ENCODE assay signal across 1 cellular context in the genomic region with DNA sequence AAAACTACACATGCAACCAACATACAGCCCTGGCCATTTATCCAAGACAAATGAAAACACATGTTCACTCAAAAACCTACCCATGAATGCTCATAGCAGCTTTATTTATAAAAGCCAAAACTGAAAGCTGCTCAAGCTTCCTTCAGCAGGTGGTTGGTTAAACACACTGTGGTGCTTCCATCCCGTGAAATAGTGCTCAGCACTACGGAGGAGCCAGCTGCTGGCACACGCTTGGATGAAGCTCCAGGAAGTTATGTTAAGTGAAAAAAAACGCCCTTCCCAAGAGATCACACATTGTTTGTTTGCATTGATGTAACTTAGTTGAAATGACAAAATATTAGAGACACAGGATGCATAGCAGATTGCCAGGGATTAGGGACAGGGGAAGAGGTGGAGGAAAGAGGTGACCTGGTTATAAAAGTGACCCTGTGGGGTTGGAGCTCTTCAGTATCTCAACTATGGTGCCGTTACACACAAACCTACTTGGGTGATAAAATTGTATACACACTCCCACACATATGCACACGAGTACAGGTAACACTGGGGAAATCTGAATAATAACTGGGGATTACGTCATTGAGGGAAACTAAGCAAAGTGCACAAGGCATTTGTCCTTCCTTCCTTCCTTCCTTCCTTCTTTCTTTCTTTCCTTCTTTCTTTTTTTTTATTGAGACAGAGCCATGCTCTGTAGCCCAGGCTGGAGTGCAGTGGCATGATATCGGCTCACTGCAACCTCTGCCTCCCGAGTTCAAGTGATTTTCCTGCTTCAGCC.
TF ChIP-seq lines count a peak whose summit lies in the region.

No MANE protein-coding gene starts in this region.

TF ChIP-seq in K562, 482 proteins besides CTCF, POLR2A, EP300 and RAD21:
- TF ChIP-seq POU5F1 (IDR thresholded peaks at IDR 0.05; ENCODE audit: borderline replicate concordance, low read depth, low read length, partially characterized antibody) = no peak
- TF ChIP-seq, protein P1, sequence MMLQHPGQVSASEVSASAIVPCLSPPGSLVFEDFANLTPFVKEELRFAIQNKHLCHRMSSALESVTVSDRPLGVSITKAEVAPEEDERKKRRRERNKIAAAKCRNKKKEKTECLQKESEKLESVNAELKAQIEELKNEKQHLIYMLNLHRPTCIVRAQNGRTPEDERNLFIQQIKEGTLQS (IDR thresholded peaks at IDR 0.05) = 0 out of 2 replicates have a peak, but pooled peaks have one; percentile 17
- TF ChIP-seq, protein P1 (CRISPR knock-in tag; conservative IDR thresholded peaks at IDR 0.05) = no peak
